1 cellular context compared by ENCODE assay signal in genomic region chr18:5582849-5583667, GRCh38.
TF ChIP-seq lines count a peak whose summit lies in the region.

No MANE protein-coding gene starts in this region.

TF ChIP-seq in GM23338, 12 proteins besides CTCF, POLR2A, EP300 and RAD21 (continued from another document):
- TF ChIP-seq NANOG (IDR thresholded peaks at IDR 0.05; ENCODE audit: borderline replicate concordance): no peak
